Comparison of ENCODE assay signal across 13 cellular contexts in the genomic region with DNA sequence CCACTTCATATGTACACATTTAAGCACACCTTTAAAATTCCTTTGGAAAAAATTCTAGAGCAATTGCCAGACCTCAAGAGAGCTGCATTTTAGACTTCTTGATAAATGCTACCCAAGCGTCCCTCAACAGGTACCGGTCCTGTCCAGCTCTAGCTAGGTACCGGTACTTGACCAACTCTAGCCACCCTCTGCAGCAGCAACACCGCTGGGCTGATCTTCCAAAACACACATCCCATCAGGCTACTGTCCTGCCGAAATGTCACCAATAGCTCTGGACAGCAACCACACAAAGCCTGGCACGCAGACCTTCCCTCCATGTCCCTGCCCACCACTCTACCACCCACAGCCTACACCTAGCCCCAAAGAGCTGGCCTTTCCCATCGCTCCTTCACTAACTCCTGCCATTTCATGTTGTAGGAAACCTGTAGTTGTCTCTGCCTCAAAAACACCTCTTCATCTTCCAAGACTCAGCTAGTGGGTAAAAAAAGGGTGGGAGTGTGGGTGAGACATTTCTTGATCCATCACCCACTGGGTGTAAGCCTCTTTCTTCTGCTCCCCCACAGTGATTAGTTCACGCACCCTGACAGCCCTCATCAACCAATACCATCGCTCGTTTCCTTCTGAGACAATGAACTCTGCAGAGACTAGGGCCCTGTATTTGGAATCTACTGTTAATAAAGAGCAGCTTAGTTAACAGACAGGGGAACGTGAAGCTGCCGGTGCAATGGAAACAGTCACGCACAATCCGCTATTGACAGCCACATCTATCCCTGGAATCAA. TPM values are rescaled to one million over a fixed set of nuclear protein-coding genes. Genes with fewer than 3 reads are reported as not detected.
DNase-seq lines count a peak whose midpoint lies in the region; ATAC-seq and TF ChIP-seq lines count a peak whose summit lies in the region.
"Had no signal": no experiment of that assay in that cellular context is flagged by ENCODE, and none has a peak within 500 bp of the region (broad histone marks: within the 10 kb centered on the region; RNA-seq: fewer than 3 reads in every experiment).

No MANE protein-coding gene starts in this region.

- TF ChIP-seq CTCF in RWPE2 (IDR thresholded peaks at IDR 0.05; ENCODE audit: poor library complexity, severe bottlenecking) (no peak), GM13977 (IDR thresholded peaks at IDR 0.05; ENCODE audit: extremely low read depth, insufficient read depth, missing control alignments) (no peak)

- in situ Hi-C loops in GM13977 (cut with MboI; ENCODE audit: low pct_unique_long_range_greater_than_20kb, low sequenced_read_pairs, unreplicated experiment), result loop anchor here (10.0 kb wide), 1 partner anchor 50 kb away; no protein-coding TSS in a partner anchor

- H3K9me3 Mint-ChIP-seq in activated CD8-positive, alpha-beta memory T cell treated with anti-CD3 and anti-CD28 coated beads, Interleukin-2, amount 10 ng/mL, durations not matched to agents 7 days and 5 days (ENCODE audit: low read depth), result no peaks in the 10 kb centered on the region
- H3K9me3 Mint-ChIP-seq in dendritic cell treated with granulocyte-macrophage colony-stimulating factor and Interleukin-4, amounts not matched to agents 40 ng/mL and 50 ng/mL, for 4 days, result no peaks in the 10 kb centered on the region
- H3K9me3 Mint-ChIP-seq in stimulated activated effector memory CD8-positive, alpha-beta T cell treated with anti-CD3 and anti-CD28 coated beads, Interleukin-12 subunit alpha, Interleukin-12 subunit beta, amount 100 ng/mL, for 72 hours, result no peaks in the 10 kb centered on the region

- no peaks in the 10 kb centered on the region for H3K27me3 ChIP-seq in RWPE2 (ENCODE audit: insufficient read depth, poor library complexity, severe bottlenecking)
- H3K27me3 ChIP-seq: cardiac muscle cell, tibial artery had no signal

- H3K36me3 Mint-ChIP-seq in activated CD8-positive, alpha-beta memory T cell treated with anti-CD3 and anti-CD28 coated beads, Interleukin-2, amount 10 ng/mL, durations not matched to agents 7 days and 5 days, result peaks cover 51% of the 10 kb centered on the region
- peaks cover 13% of the 10 kb centered on the region for H3K36me3 Mint-ChIP-seq in dendritic cell treated with granulocyte-macrophage colony-stimulating factor and Interleukin-4, amounts not matched to agents 40 ng/mL and 50 ng/mL, for 4 days (ENCODE audit: low read depth)
- H3K36me3 Mint-ChIP-seq in stimulated activated effector memory CD8-positive, alpha-beta T cell treated with anti-CD3 and anti-CD28 coated beads, Interleukin-12 subunit alpha, Interleukin-12 subunit beta, amount 100 ng/mL, for 72 hours, result peaks cover 99% of the 10 kb centered on the region

- peak overlapping the region; percentile 42 for H3K27ac ChIP-seq in RWPE2 (ENCODE audit: poor library complexity, severe bottlenecking)

- ATAC-seq in activated CD8-positive, alpha-beta memory T cell treated with anti-CD3 and anti-CD28 coated beads, Interleukin-2, amount 10 ng/mL, durations not matched to agents 7 days and 5 days, result no peak
- no peak for ATAC-seq in RWPE2 (ENCODE audit: low read depth)
- ATAC-seq in stimulated activated effector memory CD8-positive, alpha-beta T cell treated with anti-CD3 and anti-CD28 coated beads, Interleukin-12 subunit alpha, Interleukin-12 subunit beta, amount 100 ng/mL, for 72 hours, result no peak

- no peaks in the 10 kb centered on the region for H3K27me3 Mint-ChIP-seq in activated CD8-positive, alpha-beta memory T cell treated with anti-CD3 and anti-CD28 coated beads, Interleukin-2, amount 10 ng/mL, durations not matched to agents 7 days and 5 days
- no peaks in the 10 kb centered on the region for H3K27me3 Mint-ChIP-seq in dendritic cell treated with granulocyte-macrophage colony-stimulating factor and Interleukin-4, amounts not matched to agents 40 ng/mL and 50 ng/mL, for 4 days

- peaks cover 94% of the 10 kb centered on the region for H3K4me1 Mint-ChIP-seq in activated CD8-positive, alpha-beta memory T cell treated with anti-CD3 and anti-CD28 coated beads, Interleukin-2, amount 10 ng/mL, durations not matched to agents 7 days and 5 days
- H3K4me1 Mint-ChIP-seq in dendritic cell treated with granulocyte-macrophage colony-stimulating factor and Interleukin-4, amounts not matched to agents 40 ng/mL and 50 ng/mL, for 4 days (ENCODE audit: low read depth), result peaks cover 83% of the 10 kb centered on the region
- H3K4me1 Mint-ChIP-seq in stimulated activated effector memory CD8-positive, alpha-beta T cell treated with anti-CD3 and anti-CD28 coated beads, Interleukin-12 subunit alpha, Interleukin-12 subunit beta, amount 100 ng/mL, for 72 hours, result peaks cover 81% of the 10 kb centered on the region

- CTCF ChIA-PET in activated CD8-positive, alpha-beta memory T cell treated with anti-CD3 and anti-CD28 coated beads, Interleukin-2, amount 10 ng/mL, durations not matched to agents 7 days and 5 days (lab: Charles Lee), result interaction anchor here (1.0 to 20.8 kb wide), 10 partner anchors 10 to 237 kb away, joined by 3 to 244 read pairs (median 4); a partner anchor contains a TSS

- peaks cover 51% of the 10 kb centered on the region for H3K36me3 ChIP-seq in RWPE2 (ENCODE audit: low read depth)
- H3K36me3 ChIP-seq: cardiac muscle cell, tibial artery had no signal

- no peaks in the 10 kb centered on the region for H3K9me3 ChIP-seq in RWPE2 (ENCODE audit: severe bottlenecking)
- H3K9me3 ChIP-seq: tibial artery had no signal

- peaks cover 80% of the 10 kb centered on the region for H3K4me1 ChIP-seq in RWPE2 (ENCODE audit: insufficient read depth, poor library complexity, severe bottlenecking)

- no peak overlapping the region for H3K4me3 ChIP-seq in RWPE2 (ENCODE audit: severe bottlenecking)
- H3K4me3 ChIP-seq: cardiac muscle cell, tibial artery had no signal

- peak overlapping the region; percentile 62 for H3K4me3 Mint-ChIP-seq in activated CD8-positive, alpha-beta memory T cell treated with anti-CD3 and anti-CD28 coated beads, Interleukin-2, amount 10 ng/mL, durations not matched to agents 7 days and 5 days
- no peak overlapping the region for H3K4me3 Mint-ChIP-seq in dendritic cell treated with granulocyte-macrophage colony-stimulating factor and Interleukin-4, amounts not matched to agents 40 ng/mL and 50 ng/mL, for 4 days
- H3K4me3 Mint-ChIP-seq in stimulated activated effector memory CD8-positive, alpha-beta T cell treated with anti-CD3 and anti-CD28 coated beads, Interleukin-12 subunit alpha, Interleukin-12 subunit beta, amount 100 ng/mL, for 72 hours, result peak overlapping the region; percentile 67

- peak overlapping the region; percentile 91 for H3K27ac Mint-ChIP-seq in activated CD8-positive, alpha-beta memory T cell treated with anti-CD3 and anti-CD28 coated beads, Interleukin-2, amount 10 ng/mL, durations not matched to agents 7 days and 5 days
- H3K27ac Mint-ChIP-seq in dendritic cell treated with granulocyte-macrophage colony-stimulating factor and Interleukin-4, amounts not matched to agents 40 ng/mL and 50 ng/mL, for 4 days, result peak overlapping the region; percentile 21
- peak overlapping the region; percentile 23 for H3K27ac Mint-ChIP-seq in stimulated activated effector memory CD8-positive, alpha-beta T cell treated with anti-CD3 and anti-CD28 coated beads, Interleukin-12 subunit alpha, Interleukin-12 subunit beta, amount 100 ng/mL, for 72 hours

- DNase-seq in activated CD8-positive, alpha-beta memory T cell treated with anti-CD3 and anti-CD28 coated beads, Interleukin-2, amount 10 ng/mL, durations not matched to agents 7 days and 5 days, result no peak
- no peak for DNase-seq in activated CD8-positive, alpha-beta memory T cell treated with anti-CD3 and anti-CD28 coated beads, Interleukin-2, amount 50 U/mL, for 4 hours
- peak; percentile 36 for DNase-seq in RWPE2 (ENCODE audit: low spot score)
- DNase-seq in stimulated activated effector memory CD8-positive, alpha-beta T cell treated with anti-CD3 and anti-CD28 coated beads, Interleukin-12 subunit alpha, Interleukin-12 subunit beta, amount 100 ng/mL, for 72 hours (ENCODE audit: low spot score in 2 of 2), result no peak
- DNase-seq in HuH-7.5 (ENCODE audit: low spot score), result no peak
- no peak for DNase-seq in cerebellar nuclear complex (lab: John Stamatoyannopoulos, UW)
- no peak for DNase-seq in GM13977 (ENCODE audit: low spot score)
- DNase-seq: ACHN, midbrain, NCI-H187, tibial artery had no signal

- intact Hi-C loops in dendritic cell treated with granulocyte-macrophage colony-stimulating factor and Interleukin-4, amounts not matched to agents 40 ng/mL and 50 ng/mL, for 4 days (cut with micrococcal nuclease), result loop anchor here (5.0 kb wide), 1 partner anchor 38 kb away; no protein-coding TSS in a partner anchor

RNA-seq across cellular contexts. Expression of a gene that starts 6.8 kb away (rescaled TPM):
- 10 to 100 TPM; 50.5 to 59.4 TPM for total RNA-seq in activated CD8-positive, alpha-beta memory T cell treated with anti-CD3 and anti-CD28 coated beads, Interleukin-2, amount 10 ng/mL, durations not matched to agents 7 days and 5 days

RNA-seq across cellular contexts. Expression of a gene that starts 32.2 kb away (rescaled TPM):
- total RNA-seq in activated CD8-positive, alpha-beta memory T cell treated with anti-CD3 and anti-CD28 coated beads, Interleukin-2, amount 10 ng/mL, durations not matched to agents 7 days and 5 days, result 10 to 100 TPM; 33.1 to 49.0 TPM

RNA-seq across cellular contexts. Expression of a gene that starts 50.0 kb away (rescaled TPM):
- total RNA-seq in activated CD8-positive, alpha-beta memory T cell treated with anti-CD3 and anti-CD28 coated beads, Interleukin-2, amount 10 ng/mL, durations not matched to agents 7 days and 5 days, result 100 to 1,000 TPM; 132 to 151 TPM

Comparison
In these comparisons a context has a peak if more than half of its experiments do, and no peak if none do; other contexts are left out.
1. H3K27ac Mint-ChIP-seq: peak in every context shown above with its lines; median percentile 91 in activated CD8-positive, alpha-beta memory T cell treated with anti-CD3 and anti-CD28 coated beads, Interleukin-2, amount 10 ng/mL, durations not matched to agents 7 days and 5 days; 23 in stimulated activated effector memory CD8-positive, alpha-beta T cell treated with anti-CD3 and anti-CD28 coated beads, Interleukin-12 subunit alpha, Interleukin-12 subunit beta, amount 100 ng/mL, for 72 hours; 21 in dendritic cell treated with granulocyte-macrophage colony-stimulating factor and Interleukin-4, amounts not matched to agents 40 ng/mL and 50 ng/mL, for 4 days.